15 cellular contexts compared by ENCODE assay signal in the genomic region with DNA sequence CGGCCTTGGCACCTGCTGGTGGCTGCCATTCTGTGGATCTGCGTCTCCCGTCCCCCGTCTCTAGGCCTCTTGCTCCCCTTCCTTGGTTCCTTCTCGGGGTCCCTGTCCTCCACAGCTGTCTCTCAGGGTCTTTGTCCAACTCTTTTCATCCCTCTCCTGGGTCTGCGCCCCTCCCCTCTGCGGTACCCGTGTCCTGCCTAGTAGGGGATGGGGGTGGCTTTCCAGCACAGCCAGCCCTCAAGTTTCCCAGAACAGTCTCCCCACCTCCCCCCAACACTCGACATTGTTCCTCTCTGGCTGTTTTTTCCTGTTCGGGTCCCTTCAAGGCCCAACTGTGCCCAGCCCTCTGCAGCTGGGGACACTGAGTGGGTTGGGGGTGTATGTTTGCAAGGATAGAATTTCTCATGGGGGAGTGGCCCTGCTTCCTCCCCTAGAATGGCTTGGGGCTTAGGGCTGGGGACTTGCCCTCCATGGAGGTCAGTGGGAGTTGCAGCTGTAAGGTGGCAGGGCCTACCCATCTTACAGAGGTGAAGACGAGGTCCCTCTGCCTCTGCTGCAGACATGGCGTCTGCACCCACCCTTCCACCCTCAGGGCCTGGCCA. TPM values are rescaled to one million over a fixed set of nuclear protein-coding genes. Genes with fewer than 3 reads are reported as not detected.
DNase-seq lines count a peak whose midpoint lies in the region; ATAC-seq, FAIRE-seq and TF ChIP-seq lines count a peak whose summit lies in the region.
"Had no signal": no experiment of that assay in that cellular context is flagged by ENCODE, and none has a peak within 500 bp of the region (broad histone marks: within the 10 kb centered on the region; RNA-seq: fewer than 3 reads in every experiment).

No MANE protein-coding gene starts in this region.

- no peak overlapping the region for H4K5ac ChIP-seq in IMR-90 (ENCODE audit: low read depth, low read length)

- H4K20me1 ChIP-seq in IMR-90 (ENCODE audit: insufficient read depth, low read length) (peaks cover 25% of the 10 kb centered on the region), endothelial cell of umbilical vein (replicated peaks; ENCODE audit: control insufficient read depth, extremely low read depth, insufficient read depth, low read length) (no peaks in the 10 kb centered on the region), SK-N-SH (ENCODE audit: insufficient read depth) (peaks cover 10% of the 10 kb centered on the region; the same call in 1 of the 2 replicates)

- H3K23ac ChIP-seq in IMR-90 (ENCODE audit: low read depth, low read length) = no peak overlapping the region

- H3K9me3 ChIP-seq in IMR-90 (ENCODE audit: control insufficient read depth, insufficient read depth, low read length) = no peaks in the 10 kb centered on the region
- H3K9me3 ChIP-seq in endothelial cell of umbilical vein (replicated peaks; ENCODE audit: control insufficient read depth, insufficient read depth, low read length) = no peaks in the 10 kb centered on the region
- H3K9me3 ChIP-seq in psoas muscle = no peaks in the 10 kb centered on the region
- no peaks in the 10 kb centered on the region for H3K9me3 ChIP-seq in SK-N-SH
- H3K9me3 ChIP-seq: Peyer's patch had no signal

- peak; percentile 64 for FAIRE-seq in endothelial cell of umbilical vein (lab: Jason Lieb, UNC)

- WGBS in IMR-90 (ENCODE audit: extremely low coverage in 2 of 2, insufficient read length in 1 of 2), 2 experiments = no CpG with 5 or more reads among the region's 12 CpGs
- 52 to 60% (median 58%) methylated on average over 12 of the region's 12 CpGs for WGBS in psoas muscle, 3 donors
- 86% methylated on average over 10 of the region's 12 CpGs for WGBS in SK-N-SH (ENCODE audit: low lambda C conversion rate)

- no peak overlapping the region for H2BK15ac ChIP-seq in IMR-90 (ENCODE audit: low read depth, low read length)

- H3K18ac ChIP-seq in IMR-90 (ENCODE audit: low read depth, low read length) = no peak overlapping the region

- H3K9me2 ChIP-seq in SK-N-SH = no peaks in the 10 kb centered on the region

- H3F3A ChIP-seq in SK-N-SH (replicated peaks; ENCODE audit: insufficient read depth) = peaks cover 18% of the 10 kb centered on the region

- H3K4me2 ChIP-seq in IMR-90 (ENCODE audit: low read depth, low read length) = no peak overlapping the region
- no peak overlapping the region for H3K4me2 ChIP-seq in endothelial cell of umbilical vein (ENCODE audit: insufficient read depth, low read length)
- no peak overlapping the region for H3K4me2 ChIP-seq in SK-N-SH

- no peak overlapping the region for H2BK120ac ChIP-seq in IMR-90 (ENCODE audit: low read depth, low read length)

- TF ChIP-seq EP300 in SK-N-SH (IDR thresholded peaks at IDR 0.05; ENCODE audit: borderline replicate concordance in 1 of 2, low read depth in 1 of 2, low read length in 1 of 2) = no peak

- H3K4me3 ChIP-seq in IMR-90 (ENCODE audit: insufficient read depth, low read depth, low read length) (no peak overlapping the region), endothelial cell of umbilical vein (replicated peaks in 1 of 3; ENCODE audit: insufficient read depth in 1 of 3, low read depth in 1 of 3, low read length in 3 of 3) (peak overlapping the region in 1 of 3 experiments; percentile 74), psoas muscle (no peak overlapping the region), SK-N-SH (ENCODE audit: low read depth in 2 of 2, low read length in 1 of 2) (no peak overlapping the region)

- H3K27ac ChIP-seq in IMR-90 (ENCODE audit: insufficient read depth, low read length) (no peak overlapping the region), endothelial cell of umbilical vein (ENCODE audit: insufficient read depth, low read depth, low read length) (no peak overlapping the region), psoas muscle (no peak overlapping the region), foreskin keratinocyte (no peak overlapping the region), SK-N-SH (ENCODE audit: low read depth in 2 of 2, low read length in 1 of 2) (no peak overlapping the region; a peak in 1 of 4 replicates)
- H3K27ac ChIP-seq: Peyer's patch had no signal

- peaks cover 14 to 60% of the 10 kb centered on the region in 2 experiments for H3K79me1 ChIP-seq in IMR-90 (ENCODE audit: low read depth in 1 of 2, low read length in 2 of 2)

- H3K4me1 ChIP-seq in IMR-90 (ENCODE audit: control insufficient read depth, insufficient read depth, low read length) (peaks cover 9% of the 10 kb centered on the region), endothelial cell of umbilical vein (ENCODE audit: control insufficient read depth, extremely low read depth, insufficient read depth, low read length) (peaks cover 40% of the 10 kb centered on the region), psoas muscle (peaks cover 13% of the 10 kb centered on the region), foreskin keratinocyte (no peaks in the 10 kb centered on the region), SK-N-SH (ENCODE audit: control insufficient read depth in 1 of 2, insufficient read depth in 2 of 2, low read depth in 1 of 2, low read length in 1 of 2) (peaks cover 6 to 28% of the 10 kb centered on the region in 2 experiments; a peak in 2 of 4 replicates)

- TF ChIP-seq POLR2A in IMR-90 (IDR thresholded peaks at IDR 0.05; ENCODE audit: low read depth, low read length) (no peak), endothelial cell of umbilical vein (IDR thresholded peaks at IDR 0.05; ENCODE audit: low read depth, low read length) (no peak)

- TF ChIP-seq CTCF in IMR-90 (conservative IDR thresholded peaks at IDR 0.05; ENCODE audit: low read depth, low read length) (no peak), endothelial cell of umbilical vein (IDR thresholded peaks at IDR 0.05; ENCODE audit: extremely low read depth in 1 of 2, insufficient read depth in 1 of 2, low read depth in 1 of 2, low read length in 2 of 2) (no peak), psoas muscle (IDR thresholded peaks at IDR 0.05) (no peak), foreskin keratinocyte (conservative IDR thresholded peaks at IDR 0.05) (no peak), SK-N-SH (IDR thresholded peaks at IDR 0.05) (no peak)

- H4K91ac ChIP-seq in IMR-90 (ENCODE audit: insufficient read depth, low read depth, low read length) = no peak overlapping the region

- H4K8ac ChIP-seq in IMR-90 (ENCODE audit: low read depth in 2 of 2, low read length in 2 of 2) = no peak overlapping the region

- H3K27me3 ChIP-seq in IMR-90 (ENCODE audit: control insufficient read depth, insufficient read depth, low read length) (no peaks in the 10 kb centered on the region), endothelial cell of umbilical vein (ENCODE audit: control insufficient read depth in 2 of 2, insufficient read depth in 2 of 2, low read length in 2 of 2) (no peaks in the 10 kb centered on the region), psoas muscle (ENCODE audit: insufficient read depth in 3 of 3, low read length in 2 of 3) (peaks cover 0 to 13% (median 0%) of the 10 kb centered on the region in 3 donors), foreskin keratinocyte (no peaks in the 10 kb centered on the region), SK-N-SH (ENCODE audit: insufficient read depth) (no peaks in the 10 kb centered on the region)

- no TSS peak for BruUV-seq in IMR-90 (replicated peaks; lab: Mats Ljungman, UMichigan)
- BruUV-seq in endothelial cell of umbilical vein (replicated peaks; lab: Mats Ljungman, UMichigan) = no TSS peak

- H3K56ac ChIP-seq in IMR-90 (ENCODE audit: extremely low read depth, insufficient read depth, low read length) = no peak overlapping the region

- dilution Hi-C loops in IMR-90 (cut with HindIII; ENCODE audit: low sequenced_read_pairs, unreplicated experiment) (no loop called here), endothelial cell of umbilical vein (cut with MboI; ENCODE audit: extremely low pct_ligation_motif_present, low sequenced_read_pairs) (no loop called here)

- H2AK5ac ChIP-seq in IMR-90 (ENCODE audit: low read depth, low read length) = no peak overlapping the region

- H3K9ac ChIP-seq in IMR-90 (ENCODE audit: low read depth, low read length) = no peak overlapping the region
- H3K9ac ChIP-seq in endothelial cell of umbilical vein (replicated peaks; ENCODE audit: extremely low read depth, insufficient read depth, low read length) = no peak overlapping the region
- no peak overlapping the region for H3K9ac ChIP-seq in SK-N-SH

- H3K4ac ChIP-seq in IMR-90 (ENCODE audit: low read depth, low read length) = no peak overlapping the region

- H3K9me1 ChIP-seq in IMR-90 (ENCODE audit: insufficient read depth, low read length) (peaks cover 5% of the 10 kb centered on the region; the same call in 1 of the 2 replicates), endothelial cell of umbilical vein (replicated peaks; ENCODE audit: control insufficient read depth, extremely low read depth, insufficient read depth, low read length) (no peaks in the 10 kb centered on the region)

- DNase-seq in activated CD8-positive, alpha-beta memory T cell treated with anti-CD3 and anti-CD28 coated beads for 24 hours = peak; percentile 60
- DNase-seq in activated CD8-positive, alpha-beta memory T cell treated with anti-CD3 and anti-CD28 coated beads, Interleukin-2, amount 50 U/mL, for 4 hours = no peak
- DNase-seq in IMR-90 (no peak), endothelial cell of umbilical vein (ENCODE audit: low read depth, low spot score) (peak; percentile 70), psoas muscle (no peak), foreskin keratinocyte (no peak), SK-N-SH (no peak), T-helper 9 cell (no peak)
- DNase-seq: ACHN; activated CD4-positive, alpha-beta T cell treated with anti-CD3 and anti-CD28 coated beads, Interleukin-2, amount 50 U/mL, for 48 hours; COR-L47; erythroblast; NCI-H1092; NCI-H446 treated with DMSO at 0.1 percent for 48 hours; Peyer's patch had no signal

- H2AFZ ChIP-seq in IMR-90 (replicated peaks; ENCODE audit: low read length, poor library complexity) (no peak overlapping the region), endothelial cell of umbilical vein (ENCODE audit: low read depth, low read length) (no peak overlapping the region), SK-N-SH (ENCODE audit: low read depth) (no peak overlapping the region)

- peak overlapping the region; percentile 73 for H2AK9ac ChIP-seq in IMR-90 (replicated peaks; ENCODE audit: low read depth, low read length, poor library complexity)

- POLR2A ChIA-PET in IMR-90 (lab: Charles Lee; ENCODE audit: unreplicated experiment) (interaction anchor here (1.1 kb wide), 1 partner anchor 48 kb away, joined by 3 read pairs; a partner anchor contains a TSS), endothelial cell of umbilical vein (lab: Charles Lee) (no interaction called here), SK-N-SH (lab: Yijun Ruan, JAX) (interaction anchor here (1.2 to 1.5 kb wide), 2 partner anchors 10 to 162 kb away, joined by 4 read pairs; a partner anchor contains a TSS)

- CTCF ChIA-PET in IMR-90 (lab: Yijun Ruan, JAX) (interaction anchor here (1.3 kb wide), 1 partner anchor 8 kb away, joined by 5 read pairs; no protein-coding TSS in a partner anchor), endothelial cell of umbilical vein (lab: Charles Lee) (interaction anchor here (2.9 kb wide), 1 partner anchor 8 kb away, joined by 9 read pairs; no protein-coding TSS in a partner anchor), SK-N-SH (lab: Yijun Ruan, JAX) (interaction anchor here (0.8 to 8.0 kb wide), 6 partner anchors 7 to 161 kb away, joined by 3 to 75 read pairs (median 18); a partner anchor contains a TSS)

- H2BK20ac ChIP-seq in IMR-90 (ENCODE audit: low read depth, low read length) = no peak overlapping the region

- intact Hi-C loops in IMR-90 (cut with micrococcal nuclease) = no loop called here
- intact Hi-C loops in endothelial cell of umbilical vein (cut with micrococcal nuclease) = loop anchor here (5.0 kb wide), 1 partner anchor 119 kb away; no protein-coding TSS in a partner anchor
- intact Hi-C loops in psoas muscle (cut with DNase I) = loop anchor here in 1 of 2 donors (10.0 kb wide), 1 partner anchor 116 kb away; no protein-coding TSS in a partner anchor

- H3K79me2 ChIP-seq in endothelial cell of umbilical vein (ENCODE audit: control insufficient read depth, insufficient read depth, low read length) = peaks cover 2% of the 10 kb centered on the region
- H3K79me2 ChIP-seq in SK-N-SH (ENCODE audit: insufficient read depth) = peaks cover 24% of the 10 kb centered on the region

- in situ Hi-C loops in IMR-90 (cut with MboI; ENCODE audit: low sequenced_read_pairs) = loop anchor here (10.0 kb wide), 1 partner anchor 166 kb away; a partner anchor contains a TSS

- H3K36me3 ChIP-seq in IMR-90 (ENCODE audit: control insufficient read depth, insufficient read depth, low read length) = peaks cover 38% of the 10 kb centered on the region
- peaks cover 2 to 25% of the 10 kb centered on the region in 2 experiments for H3K36me3 ChIP-seq in endothelial cell of umbilical vein (ENCODE audit: control insufficient read depth in 2 of 2, extremely low read depth in 1 of 2, insufficient read depth in 2 of 2, low read length in 2 of 2)
- peaks cover 0 to 43% of the 10 kb centered on the region in 2 donors for H3K36me3 ChIP-seq in psoas muscle (ENCODE audit: insufficient read depth in 1 of 2, low read depth in 1 of 2)
- H3K36me3 ChIP-seq in SK-N-SH (replicated peaks in 1 of 2; ENCODE audit: control insufficient read depth in 1 of 2, insufficient read depth in 2 of 2, low read length in 1 of 2) = peaks cover 17 to 47% of the 10 kb centered on the region in 2 experiments

- no peak overlapping the region for H2BK5ac ChIP-seq in IMR-90 (ENCODE audit: low read depth, low read length, poor library complexity, severe bottlenecking)

- TF ChIP-seq RAD21 in IMR-90 (IDR thresholded peaks at IDR 0.05; ENCODE audit: low read length) (no peak), SK-N-SH (IDR thresholded peaks at IDR 0.05; ENCODE audit: low read length) (no peak)

- ATAC-seq in IMR-90 (ENCODE audit: low read depth) = no peak
- peak in 3 of 4 donors; percentile 4 to 12 (median 5) for ATAC-seq in psoas muscle
- ATAC-seq in foreskin keratinocyte = no peak

- H3K14ac ChIP-seq in IMR-90 (replicated peaks; ENCODE audit: low read depth, low read length) = no peak overlapping the region

RNA-seq across cellular contexts. Expression of a gene that starts 0.8 kb away (rescaled TPM):
- total RNA-seq in IMR-90 (2012; rRNA removed) = 0.18 and 0.28 TPM in 2 replicates
- polyA plus RNA-seq in IMR-90 (2012; rRNA removed) = 0.99 and 1.7 TPM in 2 replicates
- 0.05 and 0.51 TPM in 2 replicates for polyA plus RNA-seq in IMR-90 (2012; cell fraction: cytosol; rRNA removed)
- 9.2 and 33.2 TPM in 2 replicates for polyA plus RNA-seq in IMR-90 (2012; cell fraction: nucleus; rRNA removed; ENCODE audit: low replicate concordance)
- 3.3 and 4.4 TPM in 2 replicates for total RNA-seq in endothelial cell of umbilical vein
- 3.3 and 4.5 TPM in 2 replicates for polyA plus RNA-seq in endothelial cell of umbilical vein
- polyA plus RNA-seq in endothelial cell of umbilical vein (2011; cell fraction: cytosol; rRNA removed) = 0.66 and 1.1 TPM in 2 replicates
- polyA plus RNA-seq in endothelial cell of umbilical vein (2011; cell fraction: nucleus; rRNA removed) = 15.0 and 15.1 TPM in 2 replicates
- polyA plus RNA-seq in endothelial cell of umbilical vein (2012) = 0.63 and 1.3 TPM in 2 replicates
- polyA minus RNA-seq in endothelial cell of umbilical vein = 0.97 and 1.2 TPM in 2 replicates
- polyA minus RNA-seq in endothelial cell of umbilical vein (2011; cell fraction: cytosol; rRNA and poly(A)+ RNA removed) = 3.7 TPM
- polyA minus RNA-seq in endothelial cell of umbilical vein (2011; cell fraction: nucleus; rRNA and poly(A)+ RNA removed) = 3.6 and 5.0 TPM in 2 replicates
- 1 to 10 TPM in 2 of 4 donors, under 1 TPM in 2; 0.58 to 1.5 (median 1.0) TPM for total RNA-seq in psoas muscle
- polyA plus RNA-seq in psoas muscle = under 1 TPM; 0.38 to 0.48 (median 0.41) TPM
- total RNA-seq in foreskin keratinocyte = 1.2 and 1.6 TPM in 2 replicates
- 1.7 and 1.8 TPM in 2 replicates for polyA plus RNA-seq in foreskin keratinocyte
- 1.3 TPM in 2 replicates for polyA plus RNA-seq in SK-N-SH (2012; rRNA removed)
- polyA plus RNA-seq in SK-N-SH (2012; cell fraction: cytosol; rRNA removed) = 0.20 and 0.23 TPM in 2 replicates
- polyA plus RNA-seq in SK-N-SH (2012; cell fraction: nucleus; rRNA removed) = 8.2 and 9.3 TPM in 2 replicates

RNA-seq across cellular contexts. Expression of a gene that starts 2.3 kb away (rescaled TPM):
- total RNA-seq in IMR-90 (2012; rRNA removed) (14.2 and 14.7 TPM in 2 replicates), endothelial cell of umbilical vein (24.7 and 45.7 TPM in 2 replicates), psoas muscle (1 to 10 TPM in 1 of 4 donors, under 1 TPM in 3; 0.53 to 1.2 (median 0.70) TPM), foreskin keratinocyte (3.6 and 5.2 TPM in 2 replicates)
- polyA plus RNA-seq in IMR-90 (2012; rRNA removed) (53.1 and 56.1 TPM in 2 replicates), endothelial cell of umbilical vein (80.8 and 88.3 TPM in 2 replicates), psoas muscle (1 to 10 TPM in 2 of 3 donors, under 1 TPM in 1; 0.34 to 1.1 (median 1.0) TPM), foreskin keratinocyte (2.7 and 5.9 TPM in 2 replicates), SK-N-SH (2012; rRNA removed) (118 and 139 TPM in 2 replicates)
- polyA plus RNA-seq in IMR-90 (2012; cell fraction: cytosol; rRNA removed) = 21.9 and 40.7 TPM in 2 replicates
- polyA plus RNA-seq in IMR-90 (2012; cell fraction: nucleus; rRNA removed; ENCODE audit: low replicate concordance) = 314 and 515 TPM in 2 replicates
- polyA plus RNA-seq in endothelial cell of umbilical vein (2011; cell fraction: cytosol; rRNA removed) = 27.2 and 35.7 TPM in 2 replicates
- 286 and 359 TPM in 2 replicates for polyA plus RNA-seq in endothelial cell of umbilical vein (2011; cell fraction: nucleus; rRNA removed)
- polyA plus RNA-seq in endothelial cell of umbilical vein (2012) = 28.2 and 30.0 TPM in 2 replicates
- 40.1 and 47.8 TPM in 2 replicates for polyA minus RNA-seq in endothelial cell of umbilical vein
- not detected for polyA minus RNA-seq in endothelial cell of umbilical vein (2011; cell fraction: cytosol; rRNA and poly(A)+ RNA removed)
- 42.0 and 59.1 TPM in 2 replicates for polyA minus RNA-seq in endothelial cell of umbilical vein (2011; cell fraction: nucleus; rRNA and poly(A)+ RNA removed)
- polyA plus RNA-seq in SK-N-SH (2012; cell fraction: cytosol; rRNA removed) = 44.5 and 60.4 TPM in 2 replicates
- 666 and 747 TPM in 2 replicates for polyA plus RNA-seq in SK-N-SH (2012; cell fraction: nucleus; rRNA removed)

RNA-seq across cellular contexts. Expression of a gene that starts 11.6 kb away (rescaled TPM):
- total RNA-seq in IMR-90 (2012; rRNA removed) (672 and 840 TPM in 2 replicates), endothelial cell of umbilical vein (234 and 242 TPM in 2 replicates), psoas muscle (100 to 1,000 TPM; 180 to 259 (median 198) TPM), foreskin keratinocyte (307 and 373 TPM in 2 replicates)
- polyA plus RNA-seq in IMR-90 (2012; rRNA removed) (497 and 529 TPM in 2 replicates), endothelial cell of umbilical vein (542 and 599 TPM in 2 replicates), psoas muscle (100 to 1,000 TPM; 139 to 424 (median 208) TPM), foreskin keratinocyte (402 and 466 TPM in 2 replicates), SK-N-SH (2012; rRNA removed) (774 and 789 TPM in 2 replicates)
- 279 and 661 TPM in 2 replicates for polyA plus RNA-seq in IMR-90 (2012; cell fraction: cytosol; rRNA removed)
- 331 and 464 TPM in 2 replicates for polyA plus RNA-seq in IMR-90 (2012; cell fraction: nucleus; rRNA removed; ENCODE audit: low replicate concordance)
- 446 and 459 TPM in 2 replicates for polyA plus RNA-seq in endothelial cell of umbilical vein (2011; cell fraction: cytosol; rRNA removed)
- 318 and 339 TPM in 2 replicates for polyA plus RNA-seq in endothelial cell of umbilical vein (2011; cell fraction: nucleus; rRNA removed)
- 240 and 285 TPM in 2 replicates for polyA plus RNA-seq in endothelial cell of umbilical vein (2012)
- polyA minus RNA-seq in endothelial cell of umbilical vein = 384 and 465 TPM in 2 replicates
- polyA minus RNA-seq in endothelial cell of umbilical vein (2011; cell fraction: cytosol; rRNA and poly(A)+ RNA removed) = 163 TPM
- 97.3 and 127 TPM in 2 replicates for polyA minus RNA-seq in endothelial cell of umbilical vein (2011; cell fraction: nucleus; rRNA and poly(A)+ RNA removed)
- polyA plus RNA-seq in SK-N-SH (2012; cell fraction: cytosol; rRNA removed) = 388 and 605 TPM in 2 replicates
- 501 and 596 TPM in 2 replicates for polyA plus RNA-seq in SK-N-SH (2012; cell fraction: nucleus; rRNA removed)

RNA-seq across cellular contexts. Expression of a gene that starts 22.9 kb away (rescaled TPM):
- total RNA-seq in IMR-90 (2012; rRNA removed) (3.9 and 4.7 TPM in 2 replicates), endothelial cell of umbilical vein (52.4 and 58.5 TPM in 2 replicates), psoas muscle (10 to 100 TPM; 13.0 to 21.5 (median 15.8) TPM), foreskin keratinocyte (23.7 and 33.0 TPM in 2 replicates)
- polyA plus RNA-seq in IMR-90 (2012; rRNA removed) (32.6 and 51.4 TPM in 2 replicates), endothelial cell of umbilical vein (49.8 and 62.2 TPM in 2 replicates), psoas muscle (10 to 100 TPM; 28.3 to 42.7 (median 35.0) TPM), foreskin keratinocyte (77.5 and 83.0 TPM in 2 replicates), SK-N-SH (2012; rRNA removed) (20.3 and 27.9 TPM in 2 replicates)
- polyA plus RNA-seq in IMR-90 (2012; cell fraction: cytosol; rRNA removed) = 33.4 and 50.7 TPM in 2 replicates
- polyA plus RNA-seq in IMR-90 (2012; cell fraction: nucleus; rRNA removed; ENCODE audit: low replicate concordance) = 15.0 and 40.8 TPM in 2 replicates
- 41.3 and 48.3 TPM in 2 replicates for polyA plus RNA-seq in endothelial cell of umbilical vein (2011; cell fraction: cytosol; rRNA removed)
- polyA plus RNA-seq in endothelial cell of umbilical vein (2011; cell fraction: nucleus; rRNA removed) = 21.9 and 25.4 TPM in 2 replicates
- 39.3 and 46.4 TPM in 2 replicates for polyA plus RNA-seq in endothelial cell of umbilical vein (2012)
- 9.3 and 16.3 TPM in 2 replicates for polyA minus RNA-seq in endothelial cell of umbilical vein
- 19.5 TPM for polyA minus RNA-seq in endothelial cell of umbilical vein (2011; cell fraction: cytosol; rRNA and poly(A)+ RNA removed)
- polyA minus RNA-seq in endothelial cell of umbilical vein (2011; cell fraction: nucleus; rRNA and poly(A)+ RNA removed) = 5.0 and 5.1 TPM in 2 replicates
- polyA plus RNA-seq in SK-N-SH (2012; cell fraction: cytosol; rRNA removed) = 11.9 and 15.4 TPM in 2 replicates
- 18.2 and 30.0 TPM in 2 replicates for polyA plus RNA-seq in SK-N-SH (2012; cell fraction: nucleus; rRNA removed)

RNA-seq across cellular contexts. Expression of a gene that starts 23.0 kb away (rescaled TPM):
- total RNA-seq in IMR-90 (2012; rRNA removed) = 37.2 and 39.6 TPM in 2 replicates
- polyA plus RNA-seq in IMR-90 (2012; rRNA removed) = 65.2 and 95.9 TPM in 2 replicates
- 71.6 and 102 TPM in 2 replicates for polyA plus RNA-seq in IMR-90 (2012; cell fraction: cytosol; rRNA removed)
- 178 and 291 TPM in 2 replicates for polyA plus RNA-seq in IMR-90 (2012; cell fraction: nucleus; rRNA removed; ENCODE audit: low replicate concordance)
- 73.5 and 79.1 TPM in 2 replicates for total RNA-seq in endothelial cell of umbilical vein
- 64.8 and 92.1 TPM in 2 replicates for polyA plus RNA-seq in endothelial cell of umbilical vein
- 52.6 and 62.7 TPM in 2 replicates for polyA plus RNA-seq in endothelial cell of umbilical vein (2011; cell fraction: cytosol; rRNA removed)
- 119 and 141 TPM in 2 replicates for polyA plus RNA-seq in endothelial cell of umbilical vein (2011; cell fraction: nucleus; rRNA removed)
- polyA plus RNA-seq in endothelial cell of umbilical vein (2012) = 78.7 and 85.0 TPM in 2 replicates
- polyA minus RNA-seq in endothelial cell of umbilical vein = 27.8 and 36.0 TPM in 2 replicates
- 46.0 TPM for polyA minus RNA-seq in endothelial cell of umbilical vein (2011; cell fraction: cytosol; rRNA and poly(A)+ RNA removed)
- polyA minus RNA-seq in endothelial cell of umbilical vein (2011; cell fraction: nucleus; rRNA and poly(A)+ RNA removed) = 14.4 and 22.8 TPM in 2 replicates
- total RNA-seq in psoas muscle = 10 to 100 TPM; 10.3 to 22.1 (median 14.4) TPM
- polyA plus RNA-seq in psoas muscle = 10 to 100 TPM; 18.2 to 26.5 (median 21.7) TPM
- 115 and 118 TPM in 2 replicates for total RNA-seq in foreskin keratinocyte
- polyA plus RNA-seq in foreskin keratinocyte = 117 and 124 TPM in 2 replicates
- 85.9 and 112 TPM in 2 replicates for polyA plus RNA-seq in SK-N-SH (2012; rRNA removed)
- 37.9 and 61.4 TPM in 2 replicates for polyA plus RNA-seq in SK-N-SH (2012; cell fraction: cytosol; rRNA removed)
- polyA plus RNA-seq in SK-N-SH (2012; cell fraction: nucleus; rRNA removed) = 301 and 750 TPM in 2 replicates

Comparison
In these comparisons a context has a peak if more than half of its experiments do, and no peak if none do; other contexts are left out.
1. DNase-seq: peak in activated CD8-positive, alpha-beta memory T cell treated with anti-CD3 and anti-CD28 coated beads for 24 hours (single experiment) and endothelial cell of umbilical vein (single experiment); none in activated CD8-positive, alpha-beta memory T cell treated with anti-CD3 and anti-CD28 coated beads, Interleukin-2, amount 50 U/mL, for 4 hours (single experiment), IMR-90 (single experiment), psoas muscle (0 of 2), foreskin keratinocyte (0 of 2), SK-N-SH (single experiment) and T-helper 9 cell (single experiment).
2. ATAC-seq: peak in psoas muscle (3 of 4); none in IMR-90 (single experiment) and foreskin keratinocyte (single experiment).